In genomic region chr1:236534164-236534651, GRCh38 we compare ENCODE assay signal across 9 cellular contexts. TPM values are rescaled to one million over a fixed set of nuclear protein-coding genes. Genes with fewer than 3 reads are reported as not detected.
DNase-seq lines count a peak whose midpoint lies in the region; ATAC-seq and TF ChIP-seq lines count a peak whose summit lies in the region.
"Had no signal": no experiment of that assay in that cellular context is flagged by ENCODE, and none has a peak within 500 bp of the region (broad histone marks: within the 10 kb centered on the region; RNA-seq: fewer than 3 reads in every experiment).

No MANE protein-coding gene starts in this region.

- H3K9me3 Mint-ChIP-seq in activated CD8-positive, alpha-beta memory T cell treated with anti-CD3 and anti-CD28 coated beads, Interleukin-2, amount 10 ng/mL, durations not matched to agents 7 days and 5 days (ENCODE audit: low read depth): no peaks in the 10 kb centered on the region
- H3K9me3 Mint-ChIP-seq in activated T-cell treated with anti-CD3 and anti-CD28 coated beads, Interleukin-2, amount 50 U/mL, for 72 hours: no peaks in the 10 kb centered on the region
- H3K9me3 Mint-ChIP-seq in stimulated activated naive B cell treated with anti-CD40 and anti-IgM and Interleukin-4, amounts not matched to agents 10 μg/mL and 1 μg/mL and 100 μg/mL, for 72 hours: no peaks in the 10 kb centered on the region

- no peak overlapping the region for H3K4me3 Mint-ChIP-seq in activated CD8-positive, alpha-beta memory T cell treated with anti-CD3 and anti-CD28 coated beads, Interleukin-2, amount 10 ng/mL, durations not matched to agents 7 days and 5 days
- peak overlapping the region in 1 of 2 donors; percentile 77 for H3K4me3 Mint-ChIP-seq in activated T-cell treated with anti-CD3 and anti-CD28 coated beads, Interleukin-2, amount 50 U/mL, for 72 hours
- no peak overlapping the region for H3K4me3 Mint-ChIP-seq in stimulated activated naive B cell treated with anti-CD40 and anti-IgM and Interleukin-4, amounts not matched to agents 10 μg/mL and 1 μg/mL and 100 μg/mL, for 72 hours

- no peaks in the 10 kb centered on the region for H3K27me3 Mint-ChIP-seq in activated CD8-positive, alpha-beta memory T cell treated with anti-CD3 and anti-CD28 coated beads, Interleukin-2, amount 10 ng/mL, durations not matched to agents 7 days and 5 days
- no peaks in the 10 kb centered on the region for H3K27me3 Mint-ChIP-seq in activated T-cell treated with anti-CD3 and anti-CD28 coated beads, Interleukin-2, amount 50 U/mL, for 72 hours (ENCODE audit: low read depth)
- no peaks in the 10 kb centered on the region for H3K27me3 Mint-ChIP-seq in stimulated activated naive B cell treated with anti-CD40 and anti-IgM and Interleukin-4, amounts not matched to agents 10 μg/mL and 1 μg/mL and 100 μg/mL, for 72 hours

- H3K4me1 Mint-ChIP-seq in activated CD8-positive, alpha-beta memory T cell treated with anti-CD3 and anti-CD28 coated beads, Interleukin-2, amount 10 ng/mL, durations not matched to agents 7 days and 5 days: peaks cover 32% of the 10 kb centered on the region
- peaks cover 46% of the 10 kb centered on the region for H3K4me1 Mint-ChIP-seq in activated T-cell treated with anti-CD3 and anti-CD28 coated beads, Interleukin-2, amount 50 U/mL, for 72 hours (ENCODE audit: low read depth)
- H3K4me1 Mint-ChIP-seq in stimulated activated naive B cell treated with anti-CD40 and anti-IgM and Interleukin-4, amounts not matched to agents 10 μg/mL and 1 μg/mL and 100 μg/mL, for 72 hours: peaks cover 19 to 36% of the 10 kb centered on the region in 2 donors

- H3K27ac Mint-ChIP-seq in activated CD8-positive, alpha-beta memory T cell treated with anti-CD3 and anti-CD28 coated beads, Interleukin-2, amount 10 ng/mL, durations not matched to agents 7 days and 5 days: peak overlapping the region; percentile 63
- H3K27ac Mint-ChIP-seq in activated T-cell treated with anti-CD3 and anti-CD28 coated beads, Interleukin-2, amount 50 U/mL, for 72 hours: peak overlapping the region; percentile 80
- H3K27ac Mint-ChIP-seq in stimulated activated naive B cell treated with anti-CD40 and anti-IgM and Interleukin-4, amounts not matched to agents 10 μg/mL and 1 μg/mL and 100 μg/mL, for 72 hours: peak overlapping the region; percentile 25

- TF ChIP-seq CTCF in fibroblast of villous mesenchyme (IDR thresholded peaks at IDR 0.05; ENCODE audit: insufficient read depth, low read depth, low read length): no peak

- DNase-seq in activated CD8-positive, alpha-beta memory T cell treated with anti-CD3 and anti-CD28 coated beads, Interleukin-2, amount 10 ng/mL, durations not matched to agents 7 days and 5 days: peak; percentile 66
- no peak for DNase-seq in activated CD8-positive, alpha-beta memory T cell treated with anti-CD3 and anti-CD28 coated beads for 24 hours
- DNase-seq in activated T-cell treated with anti-CD3 and anti-CD28 coated beads, Interleukin-2, amount 50 U/mL, for 72 hours: peak; percentile 43 to 50
- DNase-seq in fibroblast of villous mesenchyme (ENCODE audit: low read depth) (peak; percentile 45), occipital lobe (lab: John Stamatoyannopoulos, UW) (no peak), GF-D8 (lab: John Stamatoyannopoulos, UW) (no peak)
- DNase-seq in stimulated activated naive B cell treated with anti-CD40 and anti-IgM and Interleukin-4, amounts not matched to agents 10 μg/mL and 1 μg/mL and 100 μg/mL, for 72 hours: no peak
- DNase-seq: NCI-H2029 had no signal

- no peak overlapping the region for H3K4me3 ChIP-seq in fibroblast of villous mesenchyme (ENCODE audit: low read depth, low read length)

- peak; percentile 91 for ATAC-seq in activated CD8-positive, alpha-beta memory T cell treated with anti-CD3 and anti-CD28 coated beads, Interleukin-2, amount 10 ng/mL, durations not matched to agents 7 days and 5 days
- peak; percentile 83 to 86 for ATAC-seq in activated T-cell treated with anti-CD3 and anti-CD28 coated beads, Interleukin-2, amount 50 U/mL, for 72 hours (replicated peaks in 1 of 2)
- ATAC-seq in stimulated activated naive B cell treated with anti-CD40 and anti-IgM and Interleukin-4, amounts not matched to agents 10 μg/mL and 1 μg/mL and 100 μg/mL, for 72 hours (replicated peaks): no peak
- no peak for ATAC-seq in GM19023 (IDR thresholded peaks at IDR 0.05; ENCODE audit: unreplicated experiment)

- CTCF ChIA-PET in activated CD8-positive, alpha-beta memory T cell treated with anti-CD3 and anti-CD28 coated beads, Interleukin-2, amount 10 ng/mL, durations not matched to agents 7 days and 5 days (lab: Charles Lee): no interaction called here

- H3K36me3 Mint-ChIP-seq in activated CD8-positive, alpha-beta memory T cell treated with anti-CD3 and anti-CD28 coated beads, Interleukin-2, amount 10 ng/mL, durations not matched to agents 7 days and 5 days: peaks cover 49% of the 10 kb centered on the region
- peaks cover 6 to 23% of the 10 kb centered on the region in 2 donors for H3K36me3 Mint-ChIP-seq in activated T-cell treated with anti-CD3 and anti-CD28 coated beads, Interleukin-2, amount 50 U/mL, for 72 hours (ENCODE audit: insufficient read depth in 2 of 2)
- peaks cover 37 to 51% of the 10 kb centered on the region in 2 donors for H3K36me3 Mint-ChIP-seq in stimulated activated naive B cell treated with anti-CD40 and anti-IgM and Interleukin-4, amounts not matched to agents 10 μg/mL and 1 μg/mL and 100 μg/mL, for 72 hours

RNA-seq across cellular contexts. Expression of gene LGALS8, which starts 10.4 kb away (rescaled TPM):
- total RNA-seq in activated CD8-positive, alpha-beta memory T cell treated with anti-CD3 and anti-CD28 coated beads, Interleukin-2, amount 10 ng/mL, durations not matched to agents 7 days and 5 days: 10 to 100 TPM; 74.0 to 81.1 TPM
- total RNA-seq in activated T-cell treated with anti-CD3 and anti-CD28 coated beads, Interleukin-2, amount 50 U/mL, for 72 hours: 10 to 100 TPM; 70.1 to 96.9 TPM
- 47.1 and 54.8 TPM in 2 replicates for total RNA-seq in fibroblast of villous mesenchyme
- total RNA-seq in occipital lobe: 203 TPM

Comparison
In these comparisons a context has a peak if more than half of its experiments do, and no peak if none do; other contexts are left out.
1. DNase-seq: peak in activated CD8-positive, alpha-beta memory T cell treated with anti-CD3 and anti-CD28 coated beads, Interleukin-2, amount 10 ng/mL, durations not matched to agents 7 days and 5 days (single experiment), activated T-cell treated with anti-CD3 and anti-CD28 coated beads, Interleukin-2, amount 50 U/mL, for 72 hours (2 of 2) and fibroblast of villous mesenchyme (single experiment); none in activated CD8-positive, alpha-beta memory T cell treated with anti-CD3 and anti-CD28 coated beads for 24 hours (single experiment), stimulated activated naive B cell treated with anti-CD40 and anti-IgM and Interleukin-4, amounts not matched to agents 10 μg/mL and 1 μg/mL and 100 μg/mL, for 72 hours (single experiment), occipital lobe (single experiment) and GF-D8 (single experiment).
2. ATAC-seq: peak in activated CD8-positive, alpha-beta memory T cell treated with anti-CD3 and anti-CD28 coated beads, Interleukin-2, amount 10 ng/mL, durations not matched to agents 7 days and 5 days (single experiment) and activated T-cell treated with anti-CD3 and anti-CD28 coated beads, Interleukin-2, amount 50 U/mL, for 72 hours (2 of 2); none in stimulated activated naive B cell treated with anti-CD40 and anti-IgM and Interleukin-4, amounts not matched to agents 10 μg/mL and 1 μg/mL and 100 μg/mL, for 72 hours (0 of 2) and GM19023 (single experiment).
3. H3K27ac Mint-ChIP-seq: peak in every context shown above with its lines; median percentile 80 in activated T-cell treated with anti-CD3 and anti-CD28 coated beads, Interleukin-2, amount 50 U/mL, for 72 hours; 63 in activated CD8-positive, alpha-beta memory T cell treated with anti-CD3 and anti-CD28 coated beads, Interleukin-2, amount 10 ng/mL, durations not matched to agents 7 days and 5 days; 25 in stimulated activated naive B cell treated with anti-CD40 and anti-IgM and Interleukin-4, amounts not matched to agents 10 μg/mL and 1 μg/mL and 100 μg/mL, for 72 hours.